26 cellular contexts compared by ENCODE assay signal in genomic region chr7:11436317-11436716, GRCh38.
DNase-seq lines count a peak whose midpoint lies in the region; FAIRE-seq and TF ChIP-seq lines count a peak whose summit lies in the region.
"Had no signal": no experiment of that assay in that cellular context is flagged by ENCODE, and none has a peak within 500 bp of the region (broad histone marks: within the 10 kb centered on the region; RNA-seq: fewer than 3 reads in every experiment).

No MANE protein-coding gene starts in this region.

- no peaks in the 10 kb centered on the region for H3K36me3 ChIP-seq in breast epithelium
- no peaks in the 10 kb centered on the region for H3K36me3 ChIP-seq in small intestine (ENCODE audit: control insufficient read depth in 2 of 2, insufficient read depth in 2 of 2, low read length in 2 of 2)
- H3K36me3 ChIP-seq: BLaER1, colonic mucosa had no signal

- H3K4me3 ChIP-seq in breast epithelium (no peak overlapping the region), cardiac fibroblast (replicated peaks in 1 of 2; ENCODE audit: low read depth in 2 of 2, low read length in 2 of 2) (no peak overlapping the region), small intestine (ENCODE audit: low read depth in 1 of 2, low read length in 2 of 2) (no peak overlapping the region)
- H3K4me3 ChIP-seq: BLaER1, colonic mucosa, K562, SK-N-MC had no signal

- H3K27me3 ChIP-seq in breast epithelium (no peaks in the 10 kb centered on the region), small intestine (ENCODE audit: control insufficient read depth in 2 of 2, insufficient read depth in 2 of 2, low read length in 2 of 2) (no peaks in the 10 kb centered on the region)
- H3K27me3 ChIP-seq: BLaER1, colonic mucosa had no signal

- CTCF ChIA-PET in MCF 10A (lab: Yijun Ruan, JAX): no interaction called here

- peak; percentile 11 for DNase-seq in MCF 10A (ENCODE audit: unreplicated experiment)
- no peak for DNase-seq in breast epithelium (ENCODE audit: low spot score in 2 of 2)
- peak; percentile 16 to 58 for DNase-seq in cardiac fibroblast (ENCODE audit: low read depth in 2 of 2)
- no peak for DNase-seq in frontal cortex (ENCODE audit: low spot score in 2 of 2)
- peak; percentile 16 for DNase-seq in small intestine
- no peak for DNase-seq in hippocampal formation (lab: John Stamatoyannopoulos, UW)
- no peak for DNase-seq in DMS79 (lab: John Stamatoyannopoulos, UW)
- no peak for DNase-seq in cerebellum (ENCODE audit: low spot score)
- DNase-seq: 8988T; activated CD4-positive, alpha-beta T cell treated with anti-CD3 and anti-CD28 coated beads for 48 hours; Calu3; colonic mucosa; endodermal cell; foreskin melanocyte; islet precursor cell; NCI-H2171 treated with DMSO at 0.1 percent for 48 hours; NCI-H526; occipital lobe; RPMI8226; stimulated activated CD4-positive, alpha-beta T cell treated with anti-CD3 and anti-CD28 coated beads, Interleukin-15, amount 100 ng/mL, for 24 hours; stimulated activated CD8-positive, alpha-beta memory T cell treated with anti-CD3 and anti-CD28 coated beads, Interleukin-4, amount 100 ng/mL, for 48 hours; T-helper 2 cell had no signal

- H3K4me1 ChIP-seq in breast epithelium (no peaks in the 10 kb centered on the region), small intestine (ENCODE audit: control insufficient read depth in 2 of 2, insufficient read depth in 1 of 2, low read depth in 1 of 2, low read length in 1 of 2) (no peaks in the 10 kb centered on the region)
- H3K4me1 ChIP-seq: colonic mucosa had no signal

- BruUV-seq in MCF 10A (replicated peaks; lab: Mats Ljungman, UMichigan): no TSS peak

- TF ChIP-seq CTCF in MCF 10A (IDR thresholded peaks at IDR 0.05; ENCODE audit: unreplicated experiment) (no peak), breast epithelium (IDR thresholded peaks at IDR 0.05) (no peak), cardiac fibroblast (IDR thresholded peaks at IDR 0.05; ENCODE audit: low read depth, low read length) (no peak)

- H3K27me3 Mint-ChIP-seq in MCF 10A (ENCODE audit: insufficient read depth, unreplicated experiment): no peaks in the 10 kb centered on the region
- H3K27me3 Mint-ChIP-seq: activated naive CD4-positive, alpha-beta T cell treated with anti-CD3 and anti-CD28 coated beads, Interleukin-2, amount 50 U/mL, for 24 hours had no signal

- no peak for TF ChIP-seq POLR2A in breast epithelium (IDR thresholded peaks at IDR 0.05)

- POLR2A ChIA-PET in MCF 10A (lab: Yijun Ruan, JAX): no interaction called here

- intact Hi-C loops in MCF 10A (cut with micrococcal nuclease): no loop called here
- intact Hi-C loops in breast epithelium (cut with DNase I; ENCODE audit: low total_unique reads): no loop called here

- H3K4me1 Mint-ChIP-seq in MCF 10A (ENCODE audit: insufficient read depth, unreplicated experiment): no peaks in the 10 kb centered on the region
- H3K4me1 Mint-ChIP-seq: activated naive CD4-positive, alpha-beta T cell treated with anti-CD3 and anti-CD28 coated beads, Interleukin-2, amount 50 U/mL, for 24 hours; endodermal cell had no signal

- H3K9me3 Mint-ChIP-seq in MCF 10A (ENCODE audit: unreplicated experiment): no peaks in the 10 kb centered on the region
- H3K9me3 Mint-ChIP-seq: endodermal cell had no signal

- peak; percentile 31 for FAIRE-seq in frontal cortex (lab: Jason Lieb, UNC)
- no peak for FAIRE-seq in small intestine (lab: Jason Lieb, UNC)
- FAIRE-seq: K562 had no signal

- 61 to 73% (median 67%) methylated on average over 1 of the region's 1 CpG for WGBS in small intestine, 3 donors

- no peaks in the 10 kb centered on the region for H3K36me3 Mint-ChIP-seq in MCF 10A (ENCODE audit: insufficient read depth, unreplicated experiment)
- H3K36me3 Mint-ChIP-seq: activated naive CD4-positive, alpha-beta T cell treated with anti-CD3 and anti-CD28 coated beads, Interleukin-2, amount 50 U/mL, for 24 hours had no signal

- no peak overlapping the region for H3K27ac ChIP-seq in breast epithelium
- no peak overlapping the region for H3K27ac ChIP-seq in small intestine (ENCODE audit: low read depth in 1 of 2, low read length in 1 of 2)
- H3K27ac ChIP-seq: BLaER1, colonic mucosa, SK-N-MC had no signal

- H3K9me3 ChIP-seq in breast epithelium (peaks cover 0 to 6% of the 10 kb centered on the region in 2 donors), small intestine (ENCODE audit: control insufficient read depth, low read depth) (no peaks in the 10 kb centered on the region)
- H3K9me3 ChIP-seq: BLaER1, colonic mucosa had no signal

- H3K27ac Mint-ChIP-seq in MCF 10A (ENCODE audit: low read depth, unreplicated experiment): no peak overlapping the region
- H3K27ac Mint-ChIP-seq: activated naive CD4-positive, alpha-beta T cell treated with anti-CD3 and anti-CD28 coated beads, Interleukin-2, amount 50 U/mL, for 24 hours; endodermal cell had no signal

- no peak overlapping the region for H3K4me3 Mint-ChIP-seq in MCF 10A (ENCODE audit: unreplicated experiment)
- H3K4me3 Mint-ChIP-seq: activated naive CD4-positive, alpha-beta T cell treated with anti-CD3 and anti-CD28 coated beads, Interleukin-2, amount 50 U/mL, for 24 hours; endodermal cell had no signal

Comparison
In these comparisons a context has a peak if more than half of its experiments do, and no peak if none do; other contexts are left out.
1. DNase-seq: peak in MCF 10A (single experiment), cardiac fibroblast (2 of 2) and small intestine (single experiment); none in breast epithelium (0 of 2), frontal cortex (0 of 2), hippocampal formation (0 of 2), DMS79 (single experiment) and cerebellum (single experiment).